Comparison of ENCODE assay signal across 21 cellular contexts in genomic region chr5:174003795-174004194, GRCh38. TPM values are rescaled to one million over a fixed set of nuclear protein-coding genes. Genes with fewer than 3 reads are reported as not detected.
DNase-seq lines count a peak whose midpoint lies in the region; ATAC-seq lines count a peak whose summit lies in the region.
"Had no signal": no experiment of that assay in that cellular context is flagged by ENCODE, and none has a peak within 500 bp of the region (broad histone marks: within the 10 kb centered on the region; RNA-seq: fewer than 3 reads in every experiment).

No MANE protein-coding gene starts in this region.

- CTCF ChIA-PET in activated CD8-positive, alpha-beta T cell treated with anti-CD3 and anti-CD28 coated beads, Interleukin-2, amount 10 ng/mL, durations not matched to agents 7 days and 5 days (lab: Charles Lee) = no interaction called here

- no peak overlapping the region for H2AFZ ChIP-seq in trophoblast cell (ENCODE audit: insufficient read depth, low read length, poor library complexity)

- H3K27me3 Mint-ChIP-seq in activated naive CD8-positive, alpha-beta T cell treated with anti-CD3 and anti-CD28 coated beads, Interleukin-2, amount 50 U/mL, for 24 hours = peaks cover 21% of the 10 kb centered on the region
- peaks cover 13% of the 10 kb centered on the region for H3K27me3 Mint-ChIP-seq in activated naive CD8-positive, alpha-beta T cell treated with anti-CD3 and anti-CD28 coated beads for 36 hours
- peaks cover 20% of the 10 kb centered on the region for H3K27me3 Mint-ChIP-seq in activated T-helper 17 cell treated with anti-CD3 and anti-CD28 coated beads, Interleukin-2, amount 50 U/mL, for 72 hours
- peaks cover 26% of the 10 kb centered on the region for H3K27me3 Mint-ChIP-seq in activated CD8-positive, alpha-beta T cell treated with anti-CD3 and anti-CD28 coated beads, Interleukin-2, amount 10 ng/mL, durations not matched to agents 7 days and 5 days (ENCODE audit: low read depth)

- peak; percentile 8 for DNase-seq in activated CD4-positive, alpha-beta T cell treated with anti-CD3 and anti-CD28 coated beads for 48 hours
- no peak for DNase-seq in activated CD4-positive, alpha-beta T cell treated with anti-CD3 and anti-CD28 coated beads, Interleukin-2, amount 50 U/mL, for 48 hours
- no peak for DNase-seq in activated naive CD8-positive, alpha-beta T cell treated with anti-CD3 and anti-CD28 coated beads, Interleukin-2, amount 50 U/mL, for 24 hours
- DNase-seq in activated naive CD8-positive, alpha-beta T cell treated with anti-CD3 and anti-CD28 coated beads for 36 hours = no peak
- DNase-seq in trophoblast cell = peak; percentile 43 to 49
- no peak for DNase-seq in nucleus accumbens (lab: John Stamatoyannopoulos, UW)
- no peak for DNase-seq in activated CD8-positive, alpha-beta T cell treated with anti-CD3 and anti-CD28 coated beads, Interleukin-2, amount 10 ng/mL, durations not matched to agents 7 days and 5 days
- DNase-seq: 8988T; CD4-positive, alpha-beta memory T cell; DMS153; DMS79; GDM1; GOT3; H9 had no signal

- H3K23ac ChIP-seq in trophoblast cell (ENCODE audit: low read length) = no peak overlapping the region

- H2BK5ac ChIP-seq in trophoblast cell (ENCODE audit: low read depth, low read length, poor library complexity) = no peak overlapping the region

- H2BK12ac ChIP-seq in trophoblast cell (ENCODE audit: low read length) = no peak overlapping the region

- no peak overlapping the region for H3K4me2 ChIP-seq in trophoblast cell (ENCODE audit: low read length)
- H3K4me2 ChIP-seq: BLaER1 had no signal

- H3K27me3 ChIP-seq in trophoblast cell (ENCODE audit: insufficient read depth, low read length) = no peaks in the 10 kb centered on the region
- H3K27me3 ChIP-seq: BLaER1 had no signal

- no peaks in the 10 kb centered on the region for H3K36me3 Mint-ChIP-seq in activated naive CD8-positive, alpha-beta T cell treated with anti-CD3 and anti-CD28 coated beads, Interleukin-2, amount 50 U/mL, for 24 hours (ENCODE audit: low read depth)
- H3K36me3 Mint-ChIP-seq in activated naive CD8-positive, alpha-beta T cell treated with anti-CD3 and anti-CD28 coated beads for 36 hours = no peaks in the 10 kb centered on the region
- no peaks in the 10 kb centered on the region for H3K36me3 Mint-ChIP-seq in activated T-helper 17 cell treated with anti-CD3 and anti-CD28 coated beads, Interleukin-2, amount 50 U/mL, for 72 hours (ENCODE audit: low read depth)
- H3K36me3 Mint-ChIP-seq in activated CD8-positive, alpha-beta T cell treated with anti-CD3 and anti-CD28 coated beads, Interleukin-2, amount 10 ng/mL, durations not matched to agents 7 days and 5 days (ENCODE audit: low read depth) = no peaks in the 10 kb centered on the region
- H3K36me3 Mint-ChIP-seq: CD14-positive monocyte; CD4-positive, alpha-beta memory T cell had no signal

- H3K4me1 ChIP-seq in trophoblast cell (ENCODE audit: control insufficient read depth in 1 of 2, insufficient read depth in 2 of 2, low read length in 2 of 2) = no peaks in the 10 kb centered on the region
- H3K4me1 ChIP-seq: BLaER1 had no signal

- POLR2A ChIA-PET in activated CD8-positive, alpha-beta T cell treated with anti-CD3 and anti-CD28 coated beads, Interleukin-2, amount 10 ng/mL, durations not matched to agents 7 days and 5 days (lab: Charles Lee) = no interaction called here

- H3K4me3 ChIP-seq in trophoblast cell (ENCODE audit: low read depth, low read length) = no peak overlapping the region
- H3K4me3 ChIP-seq: BLaER1 had no signal

- H3K18ac ChIP-seq in trophoblast cell (ENCODE audit: low read length) = no peak overlapping the region

- H3K27ac ChIP-seq in trophoblast cell (ENCODE audit: low read depth, low read length) = no peak overlapping the region
- H3K27ac ChIP-seq: BLaER1 had no signal

- ATAC-seq in activated naive CD8-positive, alpha-beta T cell treated with anti-CD3 and anti-CD28 coated beads, Interleukin-2, amount 50 U/mL, for 24 hours = peak; percentile 79
- peak; percentile 60 for ATAC-seq in activated T-helper 17 cell treated with anti-CD3 and anti-CD28 coated beads, Interleukin-2, amount 50 U/mL, for 72 hours (replicated peaks)
- no peak for ATAC-seq in activated CD8-positive, alpha-beta T cell treated with anti-CD3 and anti-CD28 coated beads, Interleukin-2, amount 10 ng/mL, durations not matched to agents 7 days and 5 days
- ATAC-seq: HepG2 had no signal

- H3K14ac ChIP-seq in trophoblast cell (ENCODE audit: low read length) = no peak overlapping the region

- peaks cover 2% of the 10 kb centered on the region for H3K4me1 Mint-ChIP-seq in activated naive CD8-positive, alpha-beta T cell treated with anti-CD3 and anti-CD28 coated beads, Interleukin-2, amount 50 U/mL, for 24 hours
- no peaks in the 10 kb centered on the region for H3K4me1 Mint-ChIP-seq in activated naive CD8-positive, alpha-beta T cell treated with anti-CD3 and anti-CD28 coated beads for 36 hours
- no peaks in the 10 kb centered on the region for H3K4me1 Mint-ChIP-seq in activated T-helper 17 cell treated with anti-CD3 and anti-CD28 coated beads, Interleukin-2, amount 50 U/mL, for 72 hours
- H3K4me1 Mint-ChIP-seq in activated CD8-positive, alpha-beta T cell treated with anti-CD3 and anti-CD28 coated beads, Interleukin-2, amount 10 ng/mL, durations not matched to agents 7 days and 5 days (ENCODE audit: low read depth) = no peaks in the 10 kb centered on the region
- H3K4me1 Mint-ChIP-seq: CD14-positive monocyte; CD4-positive, alpha-beta memory T cell; H9 had no signal

- no peak overlapping the region for H3K4ac ChIP-seq in trophoblast cell (ENCODE audit: low read depth, low read length)

- no peak overlapping the region for H2BK120ac ChIP-seq in trophoblast cell (ENCODE audit: insufficient read depth, low read length, poor library complexity)

- H4K12ac ChIP-seq in trophoblast cell (ENCODE audit: low read depth, low read length) = no peak overlapping the region

- no peaks in the 10 kb centered on the region for H3K79me1 ChIP-seq in trophoblast cell (ENCODE audit: low read length)

- no peak overlapping the region for H3K27ac Mint-ChIP-seq in activated naive CD8-positive, alpha-beta T cell treated with anti-CD3 and anti-CD28 coated beads, Interleukin-2, amount 50 U/mL, for 24 hours
- H3K27ac Mint-ChIP-seq in activated naive CD8-positive, alpha-beta T cell treated with anti-CD3 and anti-CD28 coated beads for 36 hours = no peak overlapping the region
- H3K27ac Mint-ChIP-seq in activated T-helper 17 cell treated with anti-CD3 and anti-CD28 coated beads, Interleukin-2, amount 50 U/mL, for 72 hours = no peak overlapping the region
- H3K27ac Mint-ChIP-seq in activated CD8-positive, alpha-beta T cell treated with anti-CD3 and anti-CD28 coated beads, Interleukin-2, amount 10 ng/mL, durations not matched to agents 7 days and 5 days = no peak overlapping the region
- H3K27ac Mint-ChIP-seq: CD14-positive monocyte; CD4-positive, alpha-beta memory T cell; H9 had no signal

- no peak overlapping the region for H4K91ac ChIP-seq in trophoblast cell (ENCODE audit: low read depth, low read length)

- H4K8ac ChIP-seq in trophoblast cell (ENCODE audit: low read depth, low read length) = no peak overlapping the region

- H3K4me3 Mint-ChIP-seq in activated naive CD8-positive, alpha-beta T cell treated with anti-CD3 and anti-CD28 coated beads, Interleukin-2, amount 50 U/mL, for 24 hours = no peak overlapping the region
- H3K4me3 Mint-ChIP-seq in activated naive CD8-positive, alpha-beta T cell treated with anti-CD3 and anti-CD28 coated beads for 36 hours = no peak overlapping the region
- no peak overlapping the region for H3K4me3 Mint-ChIP-seq in activated T-helper 17 cell treated with anti-CD3 and anti-CD28 coated beads, Interleukin-2, amount 50 U/mL, for 72 hours
- no peak overlapping the region for H3K4me3 Mint-ChIP-seq in activated CD8-positive, alpha-beta T cell treated with anti-CD3 and anti-CD28 coated beads, Interleukin-2, amount 10 ng/mL, durations not matched to agents 7 days and 5 days
- H3K4me3 Mint-ChIP-seq: CD4-positive, alpha-beta memory T cell; H9 had no signal

- no peak overlapping the region for H2AK5ac ChIP-seq in trophoblast cell (ENCODE audit: low read length)

- H3K9me3 ChIP-seq in trophoblast cell (ENCODE audit: insufficient read depth, low read depth, low read length) = no peaks in the 10 kb centered on the region
- H3K9me3 ChIP-seq: BLaER1 had no signal

- H3K36me3 ChIP-seq in trophoblast cell (ENCODE audit: control insufficient read depth in 1 of 2, insufficient read depth in 2 of 2, low read length in 2 of 2) = no peaks in the 10 kb centered on the region
- H3K36me3 ChIP-seq: BLaER1 had no signal

- H3K9me3 Mint-ChIP-seq in activated naive CD8-positive, alpha-beta T cell treated with anti-CD3 and anti-CD28 coated beads, Interleukin-2, amount 50 U/mL, for 24 hours = no peaks in the 10 kb centered on the region
- H3K9me3 Mint-ChIP-seq in activated naive CD8-positive, alpha-beta T cell treated with anti-CD3 and anti-CD28 coated beads for 36 hours = no peaks in the 10 kb centered on the region
- H3K9me3 Mint-ChIP-seq in activated T-helper 17 cell treated with anti-CD3 and anti-CD28 coated beads, Interleukin-2, amount 50 U/mL, for 72 hours = no peaks in the 10 kb centered on the region
- H3K9me3 Mint-ChIP-seq in activated CD8-positive, alpha-beta T cell treated with anti-CD3 and anti-CD28 coated beads, Interleukin-2, amount 10 ng/mL, durations not matched to agents 7 days and 5 days (ENCODE audit: insufficient read depth) = no peaks in the 10 kb centered on the region
- H3K9me3 Mint-ChIP-seq: H9 had no signal

- H3K9ac ChIP-seq in trophoblast cell (ENCODE audit: low read length) = no peak overlapping the region
- H3K9ac ChIP-seq: BLaER1 had no signal

- no peaks in the 10 kb centered on the region for H3K79me2 ChIP-seq in trophoblast cell (ENCODE audit: control insufficient read depth, insufficient read depth, low read length, poor library complexity)

RNA-seq across cellular contexts. Expression of gene C5orf47, which starts 14.8 kb away (rescaled TPM):
- total RNA-seq in activated naive CD8-positive, alpha-beta T cell treated with anti-CD3 and anti-CD28 coated beads for 36 hours = not detected
- total RNA-seq in activated T-helper 17 cell treated with anti-CD3 and anti-CD28 coated beads, Interleukin-2, amount 50 U/mL, for 72 hours = not detected
- 0.04 and 0.12 TPM in 2 replicates for polyA plus RNA-seq in trophoblast cell (2013)
- not detected for total RNA-seq in activated CD8-positive, alpha-beta T cell treated with anti-CD3 and anti-CD28 coated beads, Interleukin-2, amount 10 ng/mL, durations not matched to agents 7 days and 5 days
- total RNA-seq: A673; CD4-positive, alpha-beta memory T cell; Daoy; HepG2 had no signal
- polyA plus RNA-seq: AG04450; CD14-positive monocyte; CD4-positive, alpha-beta memory T cell; HepG2 had no signal

RNA-seq across cellular contexts. Expression of gene NSG2, which starts 41.7 kb away (rescaled TPM):
- not detected for total RNA-seq in activated naive CD8-positive, alpha-beta T cell treated with anti-CD3 and anti-CD28 coated beads for 36 hours
- not detected for total RNA-seq in activated T-helper 17 cell treated with anti-CD3 and anti-CD28 coated beads, Interleukin-2, amount 50 U/mL, for 72 hours
- 0.34 and 0.54 TPM in 2 replicates for polyA plus RNA-seq in trophoblast cell (2013)
- total RNA-seq in activated CD8-positive, alpha-beta T cell treated with anti-CD3 and anti-CD28 coated beads, Interleukin-2, amount 10 ng/mL, durations not matched to agents 7 days and 5 days = not detected
- total RNA-seq: CD4-positive, alpha-beta memory T cell; Daoy; H9; HepG2 had no signal
- polyA plus RNA-seq: AG04450; CD14-positive monocyte; CD4-positive, alpha-beta memory T cell had no signal

Comparison
In these comparisons a context has a peak if more than half of its experiments do, and no peak if none do; other contexts are left out.
1. DNase-seq: peak in activated CD4-positive, alpha-beta T cell treated with anti-CD3 and anti-CD28 coated beads for 48 hours (single experiment) and trophoblast cell (2 of 2); none in activated CD4-positive, alpha-beta T cell treated with anti-CD3 and anti-CD28 coated beads, Interleukin-2, amount 50 U/mL, for 48 hours (0 of 2), activated naive CD8-positive, alpha-beta T cell treated with anti-CD3 and anti-CD28 coated beads, Interleukin-2, amount 50 U/mL, for 24 hours (single experiment), activated naive CD8-positive, alpha-beta T cell treated with anti-CD3 and anti-CD28 coated beads for 36 hours (single experiment), nucleus accumbens (0 of 56) and activated CD8-positive, alpha-beta T cell treated with anti-CD3 and anti-CD28 coated beads, Interleukin-2, amount 10 ng/mL, durations not matched to agents 7 days and 5 days (single experiment).